In genomic region chr16:85310868-85311585, GRCh38 we compare ENCODE assay signal across 12 cellular contexts.
A peak's percentile ranks its signal among the peaks of the same experiment; 100 is the strongest.
DNase-seq lines count a peak whose midpoint lies in the region; ATAC-seq and TF ChIP-seq lines count a peak whose summit lies in the region.
"Had no signal": no experiment of that assay in that cellular context is flagged by ENCODE, and none has a peak within 500 bp of the region (broad histone marks: within the 10 kb centered on the region; RNA-seq: fewer than 3 reads in every experiment).

No MANE protein-coding gene starts in this region.

- H3K36me3 Mint-ChIP-seq in central memory CD8-positive, alpha-beta T cell (ENCODE audit: insufficient read depth): peaks cover 2% of the 10 kb centered on the region

- H3K4me3 ChIP-seq in H7 (ENCODE audit: insufficient read depth, low read depth, low read length) (no peak overlapping the region), WERI-Rb-1 (ENCODE audit: low read depth, low read length) (peak overlapping the region; percentile 21)

- DNase-seq in H7 (peak; percentile 80), WERI-Rb-1 (peak; percentile 59), retina (peak; percentile 81), NCI-H2107 (lab: John Stamatoyannopoulos, UW) (no peak), NCI-H1092 treated with DMSO at 0.1 percent for 48 hours (lab: John Stamatoyannopoulos, UW) (no peak), NCI-H748 (lab: John Stamatoyannopoulos, UW; ENCODE audit: unreplicated experiment) (no peak)
- DNase-seq in central memory CD8-positive, alpha-beta T cell (ENCODE audit: low spot score in 2 of 2): no peak
- DNase-seq: foreskin fibroblast, IMR-90, NCI-H526 treated with DMSO at 0.1 percent for 48 hours, T1000 had no signal

- ATAC-seq in central memory CD8-positive, alpha-beta T cell (replicated peaks; ENCODE audit: extremely low read depth, poor library complexity, severe bottlenecking): peak; percentile 44
- ATAC-seq in HG02610 (IDR thresholded peaks at IDR 0.05; ENCODE audit: unreplicated experiment): no peak

- H3K4me1 Mint-ChIP-seq in central memory CD8-positive, alpha-beta T cell: peaks cover 13% of the 10 kb centered on the region

- peaks cover 31% of the 10 kb centered on the region for H3K27me3 Mint-ChIP-seq in central memory CD8-positive, alpha-beta T cell

- no peak overlapping the region for H3K4me3 Mint-ChIP-seq in central memory CD8-positive, alpha-beta T cell

- no peak overlapping the region for H3K27ac Mint-ChIP-seq in central memory CD8-positive, alpha-beta T cell (ENCODE audit: low read depth)

- H3K27me3 ChIP-seq in H7 (ENCODE audit: control insufficient read depth, insufficient read depth, low read length): no peaks in the 10 kb centered on the region; the same call in 1 of the 2 replicates
- H3K27me3 ChIP-seq in WERI-Rb-1 (ENCODE audit: insufficient read depth, low read depth, severe bottlenecking): no peaks in the 10 kb centered on the region

- peak overlapping the region; percentile 97 for H3K27ac ChIP-seq in WERI-Rb-1

- TF ChIP-seq CTCF in WERI-Rb-1 (IDR thresholded peaks at IDR 0.05; ENCODE audit: low read depth, low read length): no peak

- H3K36me3 ChIP-seq in H7 (replicated peaks; ENCODE audit: control insufficient read depth, insufficient read depth, low read length): no peaks in the 10 kb centered on the region
- H3K36me3 ChIP-seq in WERI-Rb-1: no peaks in the 10 kb centered on the region

- H3K9me3 Mint-ChIP-seq in central memory CD8-positive, alpha-beta T cell: no peaks in the 10 kb centered on the region

- H3K9me3 ChIP-seq in WERI-Rb-1 (ENCODE audit: severe bottlenecking): no peaks in the 10 kb centered on the region

Comparison
In these comparisons a context has a peak if more than half of its experiments do, and no peak if none do; other contexts are left out.
1. DNase-seq: peak in H7 (single experiment), WERI-Rb-1 (single experiment) and retina (single experiment); none in central memory CD8-positive, alpha-beta T cell (0 of 2), NCI-H2107 (single experiment), NCI-H1092 treated with DMSO at 0.1 percent for 48 hours (single experiment) and NCI-H748 (single experiment).